Comparison of ENCODE assay signal across 1 cellular context in the genomic region with DNA sequence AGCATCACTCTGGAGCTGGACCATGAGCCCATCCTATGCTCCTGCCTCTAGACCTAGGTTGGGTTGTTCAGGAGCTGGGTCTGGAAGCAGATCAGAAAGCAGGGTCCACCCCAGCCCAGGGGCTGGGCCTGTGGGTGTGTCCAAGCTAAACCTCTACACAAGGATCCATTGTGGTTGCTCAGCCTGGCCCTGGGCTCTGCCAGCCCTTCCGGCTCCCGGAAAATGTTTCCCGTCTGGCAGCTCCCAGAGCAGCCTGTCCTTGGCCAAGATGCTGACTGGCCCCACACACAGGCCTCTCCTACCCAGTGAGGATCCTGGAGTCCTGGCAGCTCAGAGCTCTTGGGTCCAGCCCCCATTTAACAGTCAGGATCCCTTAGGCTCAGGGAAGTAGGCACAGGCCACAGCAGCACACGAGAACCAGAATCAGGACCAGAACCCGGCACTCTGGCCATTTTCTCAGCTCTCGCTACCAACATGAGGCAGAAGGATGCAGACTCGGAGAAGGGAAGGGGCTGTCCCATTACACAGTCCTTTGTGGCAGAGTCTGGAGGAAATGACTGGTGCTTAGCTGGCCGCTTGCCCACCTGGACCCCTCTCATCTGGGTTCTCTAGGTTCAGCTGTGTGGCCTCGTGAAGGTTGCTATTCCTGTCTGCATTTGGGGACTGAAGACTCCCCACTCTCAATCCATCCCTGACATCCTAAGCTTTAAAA.
A peak's percentile ranks its signal among the peaks of the same experiment; 100 is the strongest.
TF ChIP-seq lines count a peak whose summit lies in the region.

No MANE protein-coding gene starts in this region.

TF ChIP-seq in HepG2, 621 proteins besides CTCF, POLR2A, EP300 and RAD21 (continued from another document and continues in another):
- TF ChIP-seq ZNF333 (CRISPR knock-in tag; IDR thresholded peaks at IDR 0.05; ENCODE audit: borderline replicate concordance) (no peak), NFIB (CRISPR knock-in tag; IDR thresholded peaks at IDR 0.05; ENCODE audit: borderline replicate concordance) (no peak), DPF2 (CRISPR knock-in tag; IDR thresholded peaks at IDR 0.05; ENCODE audit: borderline replicate concordance, low read depth) (0 out of 2 replicates have a peak, but pooled peaks have one; percentile 34), ZNF292 (CRISPR knock-in tag; IDR thresholded peaks at IDR 0.05; ENCODE audit: borderline replicate concordance, low read depth) (no peak; the same call in 1 of the 2 replicates), ZNF589 (CRISPR knock-in tag; conservative IDR thresholded peaks at IDR 0.05) (no peak), HCFC1 (IDR thresholded peaks at IDR 0.05; ENCODE audit: low read depth, low read length) (no peak), AKAP8 (CRISPR knock-in tag; IDR thresholded peaks at IDR 0.05) (no peak), CC2D1A (CRISPR knock-in tag; IDR thresholded peaks at IDR 0.05) (no peak), KDM6A (CRISPR knock-in tag; IDR thresholded peaks at IDR 0.05; ENCODE audit: low read depth) (no peak), PHF20 (CRISPR knock-in tag; IDR thresholded peaks at IDR 0.05) (no peak), MIER3 (CRISPR knock-in tag; IDR thresholded peaks at IDR 0.05; ENCODE audit: borderline replicate concordance) (no peak), MYC (CRISPR knock-in tag; IDR thresholded peaks at IDR 0.05; ENCODE audit: borderline replicate concordance) (peak; percentile 21; the same call in 1 of the 2 replicates), ZNF430 (CRISPR knock-in tag; IDR thresholded peaks at IDR 0.05) (no peak), ZNF317 (CRISPR knock-in tag; IDR thresholded peaks at IDR 0.05) (no peak), MAZ (IDR thresholded peaks at IDR 0.05; ENCODE audit: borderline replicate concordance, low read depth, low read length) (no peak), MAZ (CRISPR knock-in tag; IDR thresholded peaks at IDR 0.05; ENCODE audit: low read depth) (peak; percentile 47; the same call in 1 of the 2 replicates), RXRB (CRISPR knock-in tag; IDR thresholded peaks at IDR 0.05; ENCODE audit: borderline replicate concordance) (peak; percentile 21; the same call in 1 of the 2 replicates), ZFP36L2 (CRISPR knock-in tag; IDR thresholded peaks at IDR 0.05) (no peak), ONECUT2 (CRISPR knock-in tag; IDR thresholded peaks at IDR 0.05) (no peak), MXI1 (IDR thresholded peaks at IDR 0.05; ENCODE audit: borderline replicate concordance, low read depth, low read length) (no peak), ZNF761 (CRISPR knock-in tag; conservative IDR thresholded peaks at IDR 0.05) (0 out of 2 replicates have a peak, but pooled peaks have one; percentile 76), JUND (CRISPR knock-in tag; IDR thresholded peaks at IDR 0.05) (no peak), JARID2 (CRISPR knock-in tag; IDR thresholded peaks at IDR 0.05; ENCODE audit: insufficient replicate concordance) (no peak), ZNF326 (CRISPR knock-in tag; IDR thresholded peaks at IDR 0.05; ENCODE audit: borderline replicate concordance) (no peak; the same call in 1 of the 2 replicates), SOX6 (IDR thresholded peaks at IDR 0.05) (no peak), SOX6 (CRISPR knock-in tag; IDR thresholded peaks at IDR 0.05) (peak; percentile 3; the same call in 1 of the 2 replicates), CSRNP2 (CRISPR knock-in tag; conservative IDR thresholded peaks at IDR 0.05; ENCODE audit: low read depth) (no peak), CHCHD3 (CRISPR knock-in tag; IDR thresholded peaks at IDR 0.05) (no peak), HNRNPUL1 (IDR thresholded peaks at IDR 0.05; ENCODE audit: low read depth, low read length) (no peak), RAD51 (IDR thresholded peaks at IDR 0.05; ENCODE audit: borderline replicate concordance) (no peak), ZNF318 (CRISPR knock-in tag; IDR thresholded peaks at IDR 0.05) (no peak; the same call in none of the 2 replicates), NFRKB (IDR thresholded peaks at IDR 0.05) (no peak), FOXM1 (CRISPR knock-in tag; IDR thresholded peaks at IDR 0.05) (no peak), MTA1 (CRISPR knock-in tag; IDR thresholded peaks at IDR 0.05; ENCODE audit: borderline replicate concordance) (no peak), ATF1 (CRISPR knock-in tag; IDR thresholded peaks at IDR 0.05) (no peak), PHF21A (CRISPR knock-in tag; IDR thresholded peaks at IDR 0.05) (peak; percentile 66; the same call in 1 of the 2 replicates), BCL6 (CRISPR knock-in tag; IDR thresholded peaks at IDR 0.05) (no peak), CBX2 (IDR thresholded peaks at IDR 0.05; ENCODE audit: low read depth, low read length) (no peak), CBX2 (CRISPR knock-in tag; IDR thresholded peaks at IDR 0.05; ENCODE audit: low read depth) (no peak), GLMP (CRISPR knock-in tag; IDR thresholded peaks at IDR 0.05; ENCODE audit: borderline replicate concordance) (no peak), PAF1 (CRISPR knock-in tag; IDR thresholded peaks at IDR 0.05) (no peak)
- TF ChIP-seq, protein P1, sequence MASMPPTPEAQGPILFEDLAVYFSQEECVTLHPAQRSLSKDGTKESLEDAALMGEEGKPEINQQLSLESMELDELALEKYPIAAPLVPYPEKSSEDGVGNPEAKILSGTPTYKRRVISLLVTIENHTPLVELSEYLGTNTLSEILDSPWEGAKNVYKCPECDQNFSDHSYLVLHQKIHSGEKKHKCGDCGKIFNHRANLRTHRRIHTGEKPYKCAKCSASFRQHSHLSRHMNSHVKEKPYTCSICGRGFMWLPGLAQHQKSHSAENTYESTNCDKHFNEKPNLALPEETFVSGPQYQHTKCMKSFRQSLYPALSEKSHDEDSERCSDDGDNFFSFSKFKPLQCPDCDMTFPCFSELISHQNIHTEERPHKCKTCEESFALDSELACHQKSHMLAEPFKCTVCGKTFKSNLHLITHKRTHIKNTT (CRISPR knock-in tag; IDR thresholded peaks at IDR 0.05) = no peak
- TF ChIP-seq, protein P2, sequence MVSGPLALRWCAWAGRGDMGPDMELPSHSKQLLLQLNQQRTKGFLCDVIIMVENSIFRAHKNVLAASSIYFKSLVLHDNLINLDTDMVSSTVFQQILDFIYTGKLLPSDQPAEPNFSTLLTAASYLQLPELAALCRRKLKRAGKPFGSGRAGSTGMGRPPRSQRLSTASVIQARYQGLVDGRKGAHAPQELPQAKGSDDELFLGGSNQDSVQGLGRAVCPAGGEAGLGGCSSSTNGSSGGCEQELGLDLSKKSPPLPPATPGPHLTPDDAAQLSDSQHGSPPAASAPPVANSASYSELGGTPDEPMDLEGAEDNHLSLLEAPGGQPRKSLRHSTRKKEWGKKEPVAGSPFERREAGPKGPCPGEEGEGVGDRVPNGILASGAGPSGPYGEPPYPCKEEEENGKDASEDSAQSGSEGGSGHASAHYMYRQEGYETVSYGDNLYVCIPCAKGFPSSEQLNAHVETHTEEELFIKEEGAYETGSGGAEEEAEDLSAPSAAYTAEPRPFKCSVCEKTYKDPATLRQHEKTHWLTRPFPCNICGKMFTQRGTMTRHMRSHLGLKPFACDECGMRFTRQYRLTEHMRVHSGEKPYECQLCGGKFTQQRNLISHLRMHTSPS (CRISPR knock-in tag; IDR thresholded peaks at IDR 0.05; ENCODE audit: low read depth) = peak; percentile 65
- TF ChIP-seq, protein P3, sequence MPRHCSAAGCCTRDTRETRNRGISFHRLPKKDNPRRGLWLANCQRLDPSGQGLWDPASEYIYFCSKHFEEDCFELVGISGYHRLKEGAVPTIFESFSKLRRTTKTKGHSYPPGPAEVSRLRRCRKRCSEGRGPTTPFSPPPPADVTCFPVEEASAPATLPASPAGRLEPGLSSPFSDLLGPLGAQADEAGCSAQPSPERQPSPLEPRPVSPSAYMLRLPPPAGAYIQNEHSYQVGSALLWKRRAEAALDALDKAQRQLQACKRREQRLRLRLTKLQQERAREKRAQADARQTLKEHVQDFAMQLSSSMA (CRISPR knock-in tag; IDR thresholded peaks at IDR 0.05) = no peak; the same call in 1 of the 2 replicates
- TF ChIP-seq, protein P4, sequence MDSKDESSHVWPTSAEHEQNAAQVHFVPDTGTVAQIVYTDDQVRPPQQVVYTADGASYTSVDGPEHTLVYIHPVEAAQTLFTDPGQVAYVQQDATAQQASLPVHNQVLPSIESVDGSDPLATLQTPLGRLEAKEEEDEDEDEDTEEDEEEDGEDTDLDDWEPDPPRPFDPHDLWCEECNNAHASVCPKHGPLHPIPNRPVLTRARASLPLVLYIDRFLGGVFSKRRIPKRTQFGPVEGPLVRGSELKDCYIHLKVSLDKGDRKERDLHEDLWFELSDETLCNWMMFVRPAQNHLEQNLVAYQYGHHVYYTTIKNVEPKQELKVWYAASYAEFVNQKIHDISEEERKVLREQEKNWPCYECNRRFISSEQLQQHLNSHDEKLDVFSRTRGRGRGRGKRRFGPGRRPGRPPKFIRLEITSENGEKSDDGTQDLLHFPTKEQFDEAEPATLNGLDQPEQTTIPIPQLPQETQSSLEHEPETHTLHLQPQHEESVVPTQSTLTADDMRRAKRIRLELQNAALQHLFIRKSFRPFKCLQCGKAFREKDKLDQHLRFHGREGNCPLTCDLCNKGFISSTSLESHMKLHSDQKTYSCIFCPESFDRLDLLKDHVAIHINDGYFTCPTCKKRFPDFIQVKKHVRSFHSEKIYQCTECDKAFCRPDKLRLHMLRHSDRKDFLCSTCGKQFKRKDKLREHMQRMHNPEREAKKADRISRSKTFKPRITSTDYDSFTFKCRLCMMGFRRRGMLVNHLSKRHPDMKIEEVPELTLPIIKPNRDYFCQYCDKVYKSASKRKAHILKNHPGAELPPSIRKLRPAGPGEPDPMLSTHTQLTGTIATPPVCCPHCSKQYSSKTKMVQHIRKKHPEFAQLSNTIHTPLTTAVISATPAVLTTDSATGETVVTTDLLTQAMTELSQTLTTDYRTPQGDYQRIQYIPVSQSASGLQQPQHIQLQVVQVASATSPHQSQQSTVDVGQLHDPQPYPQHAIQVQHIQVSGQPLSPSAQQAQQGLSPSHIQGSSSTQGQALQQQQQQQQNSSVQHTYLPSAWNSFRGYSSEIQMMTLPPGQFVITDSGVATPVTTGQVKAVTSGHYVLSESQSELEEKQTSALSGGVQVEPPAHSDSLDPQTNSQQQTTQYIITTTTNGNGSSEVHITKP (CRISPR knock-in tag; IDR thresholded peaks at IDR 0.05; ENCODE audit: low read depth) = peak; percentile 23
